1 cellular context compared by ENCODE assay signal in the genomic region with DNA sequence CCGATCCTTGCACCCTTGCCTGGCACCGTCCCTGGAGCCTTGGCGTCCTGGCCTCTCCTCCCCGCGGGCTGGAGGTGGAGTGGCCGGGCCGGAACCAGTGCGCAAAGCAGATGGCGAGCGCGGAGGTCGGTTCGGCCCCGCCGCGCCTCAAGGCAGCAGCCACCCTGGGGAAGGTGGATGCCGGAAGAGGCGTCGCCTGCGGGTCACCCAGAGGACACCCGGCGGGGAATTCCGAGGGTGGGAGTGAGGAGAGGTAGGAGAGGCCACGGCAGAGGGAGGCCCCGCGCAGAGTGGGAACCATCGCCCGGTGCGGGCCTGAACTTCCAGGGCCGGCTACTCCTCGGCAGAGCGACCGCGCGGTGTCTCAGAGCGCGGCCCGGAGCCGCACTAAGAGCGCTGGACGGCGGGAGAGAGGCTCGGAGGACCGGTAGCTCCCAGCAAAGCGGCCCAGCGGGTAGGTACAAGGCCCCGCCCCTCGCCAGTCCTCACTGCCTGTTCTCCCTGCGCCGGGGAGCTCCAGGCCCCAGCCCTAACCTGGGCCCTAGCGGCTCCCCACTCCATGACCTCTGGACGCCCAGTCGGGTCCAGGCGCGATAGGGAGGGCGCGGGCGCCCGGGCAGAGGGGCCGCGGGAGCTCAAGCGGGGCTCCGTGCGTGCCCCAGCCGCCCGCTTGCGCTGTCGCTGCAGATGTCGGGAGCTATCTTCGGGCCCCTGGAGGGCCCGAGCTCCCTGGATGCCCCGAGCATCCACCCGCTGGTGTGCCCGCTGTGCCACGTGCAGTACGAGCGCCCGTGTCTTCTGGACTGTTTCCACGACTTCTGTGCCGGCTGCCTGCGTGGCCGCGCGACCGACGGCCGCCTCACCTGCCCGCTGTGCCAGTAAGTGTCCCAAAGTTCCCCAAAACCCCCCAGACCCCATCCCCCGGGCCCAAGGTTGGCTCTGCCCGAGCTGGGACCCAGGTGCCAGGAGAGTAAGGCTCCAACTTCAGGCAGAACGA.
A peak's percentile ranks its signal among the peaks of the same experiment; 100 is the strongest.
TF ChIP-seq lines count a peak whose summit lies in the region.

RNF207 (plus strand) TSS at position 271 of the 997 bp plus-strand sequence; CDS start at position 688, 417 bp downstream.

TF ChIP-seq in HepG2, 621 proteins besides CTCF, POLR2A, EP300 and RAD21 (continued from another document):
- peak; percentile 55; the same call in 1 of the 2 replicates for TF ChIP-seq ZNF44 (CRISPR knock-in tag; IDR thresholded peaks at IDR 0.05)
- TF ChIP-seq YY1 (IDR thresholded peaks at IDR 0.05; ENCODE audit: insufficient read depth, insufficient replicate concordance, low read depth, low read length): peak; percentile 50
- TF ChIP-seq, protein P1, sequence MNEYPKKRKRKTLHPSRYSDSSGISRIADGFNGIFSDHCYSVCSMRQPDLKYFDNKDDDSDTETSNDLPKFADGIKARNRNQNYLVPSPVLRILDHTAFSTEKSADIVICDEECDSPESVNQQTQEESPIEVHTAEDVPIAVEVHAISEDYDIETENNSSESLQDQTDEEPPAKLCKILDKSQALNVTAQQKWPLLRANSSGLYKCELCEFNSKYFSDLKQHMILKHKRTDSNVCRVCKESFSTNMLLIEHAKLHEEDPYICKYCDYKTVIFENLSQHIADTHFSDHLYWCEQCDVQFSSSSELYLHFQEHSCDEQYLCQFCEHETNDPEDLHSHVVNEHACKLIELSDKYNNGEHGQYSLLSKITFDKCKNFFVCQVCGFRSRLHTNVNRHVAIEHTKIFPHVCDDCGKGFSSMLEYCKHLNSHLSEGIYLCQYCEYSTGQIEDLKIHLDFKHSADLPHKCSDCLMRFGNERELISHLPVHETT (CRISPR knock-in tag; conservative IDR thresholded peaks at IDR 0.05): no peak; the same call in 1 of the 2 replicates
- no peak for TF ChIP-seq ZNF878 (CRISPR knock-in tag; IDR thresholded peaks at IDR 0.05)
- peak; percentile 68 for TF ChIP-seq IKZF4 (CRISPR knock-in tag; IDR thresholded peaks at IDR 0.05; ENCODE audit: borderline replicate concordance, low read depth, not compliant biosample characterization)
- TF ChIP-seq ZNF331 (CRISPR knock-in tag; IDR thresholded peaks at IDR 0.05): 0 out of 2 replicates have a peak, but pooled peaks have one; percentile 28
- TF ChIP-seq ATM (IDR thresholded peaks at IDR 0.05; ENCODE audit: borderline replicate concordance): no peak
- no peak for TF ChIP-seq ZNF629 (CRISPR knock-in tag; conservative IDR thresholded peaks at IDR 0.05)
- TF ChIP-seq, protein P2, sequence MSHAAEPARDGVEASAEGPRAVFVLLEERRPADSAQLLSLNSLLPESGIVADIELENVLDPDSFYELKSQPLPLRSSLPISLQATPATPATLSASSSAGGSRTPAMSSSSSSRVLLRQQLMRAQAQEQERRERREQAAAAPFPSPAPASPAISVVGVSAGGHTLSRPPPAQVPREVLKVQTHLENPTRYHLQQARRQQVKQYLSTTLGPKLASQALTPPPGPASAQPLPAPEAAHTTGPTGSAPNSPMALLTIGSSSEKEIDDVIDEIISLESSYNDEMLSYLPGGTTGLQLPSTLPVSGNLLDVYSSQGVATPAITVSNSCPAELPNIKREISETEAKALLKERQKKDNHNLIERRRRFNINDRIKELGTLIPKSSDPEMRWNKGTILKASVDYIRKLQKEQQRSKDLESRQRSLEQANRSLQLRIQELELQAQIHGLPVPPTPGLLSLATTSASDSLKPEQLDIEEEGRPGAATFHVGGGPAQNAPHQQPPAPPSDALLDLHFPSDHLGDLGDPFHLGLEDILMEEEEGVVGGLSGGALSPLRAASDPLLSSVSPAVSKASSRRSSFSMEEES (CRISPR knock-in tag; IDR thresholded peaks at IDR 0.05): no peak
- TF ChIP-seq, protein P3, sequence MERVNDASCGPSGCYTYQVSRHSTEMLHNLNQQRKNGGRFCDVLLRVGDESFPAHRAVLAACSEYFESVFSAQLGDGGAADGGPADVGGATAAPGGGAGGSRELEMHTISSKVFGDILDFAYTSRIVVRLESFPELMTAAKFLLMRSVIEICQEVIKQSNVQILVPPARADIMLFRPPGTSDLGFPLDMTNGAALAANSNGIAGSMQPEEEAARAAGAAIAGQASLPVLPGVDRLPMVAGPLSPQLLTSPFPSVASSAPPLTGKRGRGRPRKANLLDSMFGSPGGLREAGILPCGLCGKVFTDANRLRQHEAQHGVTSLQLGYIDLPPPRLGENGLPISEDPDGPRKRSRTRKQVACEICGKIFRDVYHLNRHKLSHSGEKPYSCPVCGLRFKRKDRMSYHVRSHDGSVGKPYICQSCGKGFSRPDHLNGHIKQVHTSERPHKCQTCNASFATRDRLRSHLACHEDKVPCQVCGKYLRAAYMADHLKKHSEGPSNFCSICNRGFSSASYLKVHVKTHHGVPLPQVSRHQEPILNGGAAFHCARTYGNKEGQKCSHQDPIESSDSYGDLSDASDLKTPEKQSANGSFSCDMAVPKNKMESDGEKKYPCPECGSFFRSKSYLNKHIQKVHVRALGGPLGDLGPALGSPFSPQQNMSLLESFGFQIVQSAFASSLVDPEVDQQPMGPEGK (CRISPR knock-in tag; IDR thresholded peaks at IDR 0.05): no peak; the same call in 1 of the 2 replicates
- TF ChIP-seq HNRNPUL1 (IDR thresholded peaks at IDR 0.05; ENCODE audit: low read depth, low read length): peak; percentile 39; the same call in 1 of the 2 replicates
- no peak for TF ChIP-seq RBM22 (optimal IDR thresholded peaks at IDR 0.05; ENCODE audit: low read length)
- peak; percentile 31; the same call in 1 of the 2 replicates for TF ChIP-seq POGZ (CRISPR knock-in tag; IDR thresholded peaks at IDR 0.05)
- TF ChIP-seq ZNF484 (CRISPR knock-in tag; IDR thresholded peaks at IDR 0.05; ENCODE audit: borderline replicate concordance, low read depth): no peak
- TF ChIP-seq ZNF660 (CRISPR knock-in tag; IDR thresholded peaks at IDR 0.05; ENCODE audit: borderline replicate concordance, low read depth): no peak
- peak; percentile 50 for TF ChIP-seq ZNF768 (CRISPR knock-in tag; IDR thresholded peaks at IDR 0.05)
- no peak for TF ChIP-seq ZFP36L2 (CRISPR knock-in tag; IDR thresholded peaks at IDR 0.05)
- TF ChIP-seq, protein P4, sequence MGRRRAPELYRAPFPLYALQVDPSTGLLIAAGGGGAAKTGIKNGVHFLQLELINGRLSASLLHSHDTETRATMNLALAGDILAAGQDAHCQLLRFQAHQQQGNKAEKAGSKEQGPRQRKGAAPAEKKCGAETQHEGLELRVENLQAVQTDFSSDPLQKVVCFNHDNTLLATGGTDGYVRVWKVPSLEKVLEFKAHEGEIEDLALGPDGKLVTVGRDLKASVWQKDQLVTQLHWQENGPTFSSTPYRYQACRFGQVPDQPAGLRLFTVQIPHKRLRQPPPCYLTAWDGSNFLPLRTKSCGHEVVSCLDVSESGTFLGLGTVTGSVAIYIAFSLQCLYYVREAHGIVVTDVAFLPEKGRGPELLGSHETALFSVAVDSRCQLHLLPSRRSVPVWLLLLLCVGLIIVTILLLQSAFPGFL (CRISPR knock-in tag; IDR thresholded peaks at IDR 0.05): no peak
- peak; percentile 45; the same call in 1 of the 2 replicates for TF ChIP-seq ZNF607 (CRISPR knock-in tag; IDR thresholded peaks at IDR 0.05; ENCODE audit: borderline replicate concordance)
- TF ChIP-seq XRCC5 (optimal IDR thresholded peaks at IDR 0.05; ENCODE audit: low read length): peak; percentile 46
